In the genomic region with DNA sequence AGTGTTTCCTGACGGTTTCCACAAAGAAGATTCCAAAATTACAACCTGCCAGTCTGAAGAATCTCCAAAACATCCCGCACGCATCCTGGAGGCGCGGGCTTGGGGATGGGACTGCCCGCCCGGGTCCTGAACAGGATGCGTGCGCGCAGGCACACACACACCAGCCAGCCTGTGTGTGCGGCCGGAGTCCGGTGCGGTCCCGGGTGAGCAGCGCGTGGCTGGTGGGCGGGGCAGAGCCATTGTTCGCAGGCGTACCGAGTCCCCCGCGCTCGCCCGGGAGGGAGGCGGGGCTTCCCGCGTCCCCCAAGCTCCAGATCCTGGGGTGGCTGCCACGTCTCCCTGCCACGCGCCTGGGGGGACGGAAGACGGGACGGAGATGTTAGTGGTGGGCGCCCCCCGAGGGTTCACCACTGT, we compare ENCODE assay signal across 1 cellular context.
A peak's percentile ranks its signal among the peaks of the same experiment; 100 is the strongest.
TF ChIP-seq lines count a peak whose summit lies in the region.

No MANE protein-coding gene starts in this region.

TF ChIP-seq in HepG2, 621 proteins besides CTCF, POLR2A, EP300 and RAD21 (continued from another document and continues in another):
- TF ChIP-seq, protein P1, sequence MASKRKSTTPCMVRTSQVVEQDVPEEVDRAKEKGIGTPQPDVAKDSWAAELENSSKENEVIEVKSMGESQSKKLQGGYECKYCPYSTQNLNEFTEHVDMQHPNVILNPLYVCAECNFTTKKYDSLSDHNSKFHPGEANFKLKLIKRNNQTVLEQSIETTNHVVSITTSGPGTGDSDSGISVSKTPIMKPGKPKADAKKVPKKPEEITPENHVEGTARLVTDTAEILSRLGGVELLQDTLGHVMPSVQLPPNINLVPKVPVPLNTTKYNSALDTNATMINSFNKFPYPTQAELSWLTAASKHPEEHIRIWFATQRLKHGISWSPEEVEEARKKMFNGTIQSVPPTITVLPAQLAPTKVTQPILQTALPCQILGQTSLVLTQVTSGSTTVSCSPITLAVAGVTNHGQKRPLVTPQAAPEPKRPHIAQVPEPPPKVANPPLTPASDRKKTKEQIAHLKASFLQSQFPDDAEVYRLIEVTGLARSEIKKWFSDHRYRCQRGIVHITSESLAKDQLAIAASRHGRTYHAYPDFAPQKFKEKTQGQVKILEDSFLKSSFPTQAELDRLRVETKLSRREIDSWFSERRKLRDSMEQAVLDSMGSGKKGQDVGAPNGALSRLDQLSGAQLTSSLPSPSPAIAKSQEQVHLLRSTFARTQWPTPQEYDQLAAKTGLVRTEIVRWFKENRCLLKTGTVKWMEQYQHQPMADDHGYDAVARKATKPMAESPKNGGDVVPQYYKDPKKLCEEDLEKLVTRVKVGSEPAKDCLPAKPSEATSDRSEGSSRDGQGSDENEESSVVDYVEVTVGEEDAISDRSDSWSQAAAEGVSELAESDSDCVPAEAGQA (IDR thresholded peaks at IDR 0.05; ENCODE audit: low read depth): peak; percentile 48; the same call in 1 of the 2 replicates
- TF ChIP-seq, protein P1 (CRISPR knock-in tag; IDR thresholded peaks at IDR 0.05; ENCODE audit: borderline replicate concordance): no peak
- TF ChIP-seq NR2C2 (CRISPR knock-in tag; IDR thresholded peaks at IDR 0.05; ENCODE audit: borderline replicate concordance) (no peak), ZNF558 (CRISPR knock-in tag; IDR thresholded peaks at IDR 0.05; ENCODE audit: borderline replicate concordance) (no peak; the same call in 1 of the 2 replicates), SMC3 (IDR thresholded peaks at IDR 0.05; ENCODE audit: low read length) (no peak), PAXIP1 (CRISPR knock-in tag; conservative IDR thresholded peaks at IDR 0.05) (no peak), ZNF251 (CRISPR knock-in tag; IDR thresholded peaks at IDR 0.05) (no peak), DBP (CRISPR knock-in tag; IDR thresholded peaks at IDR 0.05; ENCODE audit: not compliant biosample characterization) (no peak), ZNF691 (CRISPR knock-in tag; IDR thresholded peaks at IDR 0.05; ENCODE audit: borderline replicate concordance, low read depth) (no peak), THYN1 (CRISPR knock-in tag; IDR thresholded peaks at IDR 0.05; ENCODE audit: borderline replicate concordance, low read depth) (no peak), FOXM1 (CRISPR knock-in tag; IDR thresholded peaks at IDR 0.05) (no peak), MED1 (CRISPR knock-in tag; IDR thresholded peaks at IDR 0.05) (peak; percentile 95), MZF1 (CRISPR knock-in tag; IDR thresholded peaks at IDR 0.05; ENCODE audit: borderline replicate concordance) (no peak), SNAI1 (CRISPR knock-in tag; IDR thresholded peaks at IDR 0.05; ENCODE audit: borderline replicate concordance) (no peak), BRD4 (CRISPR knock-in tag; IDR thresholded peaks at IDR 0.05) (peak; percentile 95), XRCC5 (optimal IDR thresholded peaks at IDR 0.05; ENCODE audit: low read length) (no peak), ZNF232 (CRISPR knock-in tag; IDR thresholded peaks at IDR 0.05; ENCODE audit: borderline replicate concordance) (no peak), TBP (CRISPR knock-in tag; IDR thresholded peaks at IDR 0.05) (no peak), BHLHE40 (IDR thresholded peaks at IDR 0.05; ENCODE audit: low read length) (peak; percentile 98), HMGXB4 (CRISPR knock-in tag; IDR thresholded peaks at IDR 0.05; ENCODE audit: borderline replicate concordance in 1 of 2, low read depth in 1 of 2) (peak in 1 of 2 experiments; percentile 9; a peak in 1 of 4 replicates), MYC (CRISPR knock-in tag; IDR thresholded peaks at IDR 0.05; ENCODE audit: borderline replicate concordance) (peak; percentile 96), ATF5 (CRISPR knock-in tag; IDR thresholded peaks at IDR 0.05; ENCODE audit: low read depth) (no peak), ZNF510 (CRISPR knock-in tag; IDR thresholded peaks at IDR 0.05; ENCODE audit: low read depth) (0 out of 2 replicates have a peak, but pooled peaks have one; percentile 6), POLR2AphosphoS2 (IDR thresholded peaks at IDR 0.05; ENCODE audit: low read depth, low read length) (no peak), KLF12 (CRISPR knock-in tag; IDR thresholded peaks at IDR 0.05; ENCODE audit: borderline replicate concordance) (no peak), FOXJ3 (CRISPR knock-in tag; IDR thresholded peaks at IDR 0.05; ENCODE audit: borderline replicate concordance) (0 out of 2 replicates have a peak, but pooled peaks have one; percentile 4)
- TF ChIP-seq, protein P2, sequence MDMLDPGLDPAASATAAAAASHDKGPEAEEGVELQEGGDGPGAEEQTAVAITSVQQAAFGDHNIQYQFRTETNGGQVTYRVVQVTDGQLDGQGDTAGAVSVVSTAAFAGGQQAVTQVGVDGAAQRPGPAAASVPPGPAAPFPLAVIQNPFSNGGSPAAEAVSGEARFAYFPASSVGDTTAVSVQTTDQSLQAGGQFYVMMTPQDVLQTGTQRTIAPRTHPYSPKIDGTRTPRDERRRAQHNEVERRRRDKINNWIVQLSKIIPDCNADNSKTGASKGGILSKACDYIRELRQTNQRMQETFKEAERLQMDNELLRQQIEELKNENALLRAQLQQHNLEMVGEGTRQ (IDR thresholded peaks at IDR 0.05; ENCODE audit: low read depth, low read length): no peak
- TF ChIP-seq, protein P2 (CRISPR knock-in tag; IDR thresholded peaks at IDR 0.05; ENCODE audit: borderline replicate concordance): no peak
- TF ChIP-seq, protein P3, sequence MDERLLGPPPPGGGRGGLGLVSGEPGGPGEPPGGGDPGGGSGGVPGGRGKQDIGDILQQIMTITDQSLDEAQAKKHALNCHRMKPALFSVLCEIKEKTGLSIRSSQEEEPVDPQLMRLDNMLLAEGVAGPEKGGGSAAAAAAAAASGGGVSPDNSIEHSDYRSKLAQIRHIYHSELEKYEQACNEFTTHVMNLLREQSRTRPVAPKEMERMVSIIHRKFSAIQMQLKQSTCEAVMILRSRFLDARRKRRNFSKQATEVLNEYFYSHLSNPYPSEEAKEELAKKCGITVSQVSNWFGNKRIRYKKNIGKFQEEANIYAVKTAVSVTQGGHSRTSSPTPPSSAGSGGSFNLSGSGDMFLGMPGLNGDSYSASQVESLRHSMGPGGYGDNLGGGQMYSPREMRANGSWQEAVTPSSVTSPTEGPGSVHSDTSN (CRISPR knock-in tag; IDR thresholded peaks at IDR 0.05): no peak
- TF ChIP-seq, protein P4, sequence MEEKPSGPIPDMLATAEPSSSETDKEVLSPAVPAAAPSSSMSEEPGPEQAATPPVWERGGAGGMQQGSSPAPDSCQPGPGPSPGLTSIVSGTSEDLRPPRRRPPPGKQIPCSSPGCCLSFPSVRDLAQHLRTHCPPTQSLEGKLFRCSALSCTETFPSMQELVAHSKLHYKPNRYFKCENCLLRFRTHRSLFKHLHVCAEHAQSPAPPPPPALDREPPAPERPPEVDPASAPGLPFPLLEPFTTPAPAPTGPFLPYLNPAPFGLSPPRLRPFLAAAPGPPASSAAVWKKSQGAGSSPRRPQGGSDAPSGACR (CRISPR knock-in tag; IDR thresholded peaks at IDR 0.05): no peak
- TF ChIP-seq, protein P5, sequence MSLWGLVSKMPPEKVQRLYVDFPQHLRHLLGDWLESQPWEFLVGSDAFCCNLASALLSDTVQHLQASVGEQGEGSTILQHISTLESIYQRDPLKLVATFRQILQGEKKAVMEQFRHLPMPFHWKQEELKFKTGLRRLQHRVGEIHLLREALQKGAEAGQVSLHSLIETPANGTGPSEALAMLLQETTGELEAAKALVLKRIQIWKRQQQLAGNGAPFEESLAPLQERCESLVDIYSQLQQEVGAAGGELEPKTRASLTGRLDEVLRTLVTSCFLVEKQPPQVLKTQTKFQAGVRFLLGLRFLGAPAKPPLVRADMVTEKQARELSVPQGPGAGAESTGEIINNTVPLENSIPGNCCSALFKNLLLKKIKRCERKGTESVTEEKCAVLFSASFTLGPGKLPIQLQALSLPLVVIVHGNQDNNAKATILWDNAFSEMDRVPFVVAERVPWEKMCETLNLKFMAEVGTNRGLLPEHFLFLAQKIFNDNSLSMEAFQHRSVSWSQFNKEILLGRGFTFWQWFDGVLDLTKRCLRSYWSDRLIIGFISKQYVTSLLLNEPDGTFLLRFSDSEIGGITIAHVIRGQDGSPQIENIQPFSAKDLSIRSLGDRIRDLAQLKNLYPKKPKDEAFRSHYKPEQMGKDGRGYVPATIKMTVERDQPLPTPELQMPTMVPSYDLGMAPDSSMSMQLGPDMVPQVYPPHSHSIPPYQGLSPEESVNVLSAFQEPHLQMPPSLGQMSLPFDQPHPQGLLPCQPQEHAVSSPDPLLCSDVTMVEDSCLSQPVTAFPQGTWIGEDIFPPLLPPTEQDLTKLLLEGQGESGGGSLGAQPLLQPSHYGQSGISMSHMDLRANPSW (CRISPR knock-in tag; IDR thresholded peaks at IDR 0.05; ENCODE audit: borderline replicate concordance): no peak; the same call in 1 of the 2 replicates
